8 cellular contexts compared by ENCODE assay signal in the genomic region with DNA sequence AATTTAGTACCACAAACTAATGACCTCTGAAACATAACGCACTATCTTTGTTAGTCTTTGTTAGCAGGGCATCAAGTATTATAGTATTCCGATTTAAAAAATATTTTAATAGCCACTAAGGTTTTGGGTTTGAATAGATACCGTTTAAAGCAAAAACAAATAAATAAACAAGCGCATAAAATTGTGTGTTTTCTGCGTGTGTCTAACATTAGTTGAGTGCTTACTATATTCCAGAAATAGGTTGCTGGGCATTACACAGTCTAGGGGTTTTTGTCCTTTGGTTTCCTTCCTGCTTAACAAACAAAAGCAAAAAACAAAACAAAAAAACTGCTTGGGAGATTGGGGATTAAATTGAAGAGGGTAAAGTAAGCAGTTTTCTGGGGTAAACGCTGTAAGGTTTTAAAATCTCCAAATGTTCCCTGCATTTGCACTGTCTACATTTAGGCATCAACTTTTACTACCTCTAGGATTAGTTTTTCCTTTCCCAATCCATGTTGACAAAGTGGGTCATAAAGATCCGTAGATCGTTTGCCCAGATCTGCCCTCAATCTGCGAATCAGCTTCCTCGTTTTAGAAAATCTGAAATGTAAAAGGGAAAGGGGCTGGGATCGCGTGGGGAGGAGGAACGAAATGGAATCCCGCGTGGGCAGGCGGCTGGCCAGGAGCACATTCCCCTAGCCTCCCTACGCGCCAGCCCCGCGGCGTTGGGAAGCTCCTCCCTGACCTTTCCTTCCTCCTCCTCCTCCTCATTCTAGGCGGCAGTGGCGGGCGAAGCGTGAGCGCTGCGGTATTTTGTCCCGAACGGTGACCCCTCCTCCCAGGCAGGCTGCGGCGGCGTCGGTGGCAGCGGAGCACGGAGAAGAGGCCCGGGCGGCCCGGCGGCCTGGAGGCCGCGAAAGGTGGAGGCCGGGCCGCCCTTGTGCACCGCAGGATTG. TPM values are rescaled to one million over a fixed set of nuclear protein-coding genes. Genes with fewer than 3 reads are reported as not detected.
DNase-seq lines count a peak whose midpoint lies in the region; ATAC-seq, FAIRE-seq and TF ChIP-seq lines count a peak whose summit lies in the region.

A gene (plus strand): TSS at position 749 of the 935 bp plus-strand sequence. CDS start 382 bp downstream, outside the sequence.

- H3K4me2 ChIP-seq in SU-DHL-6 (ENCODE audit: low read depth, low read length, poor library complexity, severe bottlenecking) = peak within 1 kb of the TSS; percentile 29

- H3K27ac ChIP-seq in SU-DHL-6 (ENCODE audit: low read depth, low read length) (no peak within 1 kb of the TSS), iPS-18a (ENCODE audit: low read length) (peak within 1 kb of the TSS; percentile 90), sigmoid colon (peak within 1 kb of the TSS; percentile 93 to 97 (median 95))

- H3F3A ChIP-seq in SU-DHL-6 (ENCODE audit: insufficient read depth) = no peaks in the 10 kb centered on the region

- TF ChIP-seq POLR2A in GM12892 (IDR thresholded peaks at IDR 0.05; ENCODE audit: low read depth, low read length) (0 out of 2 replicates have a peak, but pooled peaks have one; percentile 34), sigmoid colon (IDR thresholded peaks at IDR 0.05) (peak; percentile 23 to 52)

- H3K4me3 ChIP-seq in SU-DHL-6 (ENCODE audit: insufficient read depth, low read length, poor library complexity, severe bottlenecking) = peak within 1 kb of the TSS; percentile 33
- H3K4me3 ChIP-seq in iPS-18a (ENCODE audit: low read length) = peak within 1 kb of the TSS; percentile 81
- H3K4me3 ChIP-seq in sigmoid colon = peak within 1 kb of the TSS; percentile 79 to 92 (median 90)

- H3K4me1 ChIP-seq in iPS-18a (ENCODE audit: control insufficient read depth, low read depth, low read length) = peaks cover 8% of the 10 kb centered on the region
- H3K4me1 ChIP-seq in sigmoid colon = peaks cover 0 to 38% (median 33%) of the 10 kb centered on the region in 4 donors

- 4 to 7% methylated on average over 44 of the region's 44 CpGs for WGBS in sigmoid colon, 2 donors

- H4K20me1 ChIP-seq in SU-DHL-6 (ENCODE audit: low read depth, low read length) = no peaks in the 10 kb centered on the region

- H3K79me2 ChIP-seq in SU-DHL-6 (ENCODE audit: insufficient read depth, low read length) = no peaks in the 10 kb centered on the region

- H3K27me3 ChIP-seq in SU-DHL-6 (ENCODE audit: low read length) (no peaks in the 10 kb centered on the region), iPS-18a (ENCODE audit: control insufficient read depth, insufficient read depth, low read length) (no peaks in the 10 kb centered on the region), sigmoid colon (no peaks in the 10 kb centered on the region)

- no peak for DNase-seq in GM12892 (ENCODE audit: insufficient read length)
- peak; percentile 46 for DNase-seq in NCI-H1092 (lab: John Stamatoyannopoulos, UW)
- DNase-seq in brain pericyte (ENCODE audit: low read depth, low spot score) = peak; percentile 22
- peak; percentile 89 for DNase-seq in sigmoid colon
- no peak for DNase-seq in activated effector memory CD4-positive, alpha-beta T cell treated with anti-CD3 and anti-CD28 coated beads, Interleukin-2, amount 50 U/mL, for 16 hours

- no peaks in the 10 kb centered on the region for H3K9me3 ChIP-seq in SU-DHL-6 (ENCODE audit: insufficient read depth, low read length)
- H3K9me3 ChIP-seq in iPS-18a (ENCODE audit: control insufficient read depth, low read depth, low read length) = no peaks in the 10 kb centered on the region
- no peaks in the 10 kb centered on the region for H3K9me3 ChIP-seq in sigmoid colon

- no peaks in the 10 kb centered on the region for H3K36me3 ChIP-seq in SU-DHL-6 (ENCODE audit: low read length)
- H3K36me3 ChIP-seq in iPS-18a (ENCODE audit: control insufficient read depth, low read depth, low read length) = no peaks in the 10 kb centered on the region
- H3K36me3 ChIP-seq in sigmoid colon = no peaks in the 10 kb centered on the region

- FAIRE-seq in GM12892 (lab: Jason Lieb, UNC) = peak; percentile 48

- no peak within 1 kb of the TSS for H2AFZ ChIP-seq in SU-DHL-6 (ENCODE audit: low read depth, low read length, severe bottlenecking)

- no peak for TF ChIP-seq CTCF in SU-DHL-6 (IDR thresholded peaks at IDR 0.05; ENCODE audit: insufficient read depth, low read length, poor library complexity, severe bottlenecking)
- TF ChIP-seq CTCF in sigmoid colon (IDR thresholded peaks at IDR 0.05) = no peak

- no peaks in the 10 kb centered on the region for H3K9me2 ChIP-seq in SU-DHL-6 (replicated peaks; ENCODE audit: insufficient read depth, low read length)

- peak; percentile 79 for ATAC-seq in HG02642 (IDR thresholded peaks at IDR 0.05; ENCODE audit: poor library complexity, unreplicated experiment)

- TF ChIP-seq EP300 in sigmoid colon (IDR thresholded peaks at IDR 0.05) = no peak

- intact Hi-C loops in sigmoid colon (cut with DNase I) = loop anchor here (2.0 to 5.0 kb wide), 2 partner anchors 20 to 35 kb away; no protein-coding TSS in a partner anchor

- H3K9ac ChIP-seq in SU-DHL-6 (ENCODE audit: low read length) (peak within 1 kb of the TSS; percentile 19; the same call in 1 of the 2 replicates), iPS-18a (ENCODE audit: low read length) (peak within 1 kb of the TSS; percentile 93)

RNA-seq across cellular contexts. Expression of the gene that starts here (rescaled TPM):
- 7.2 TPM for polyA plus RNA-seq in GM12892 (2012; ENCODE audit: missing spikeins)
- 100 to 1,000 TPM in 3 of 4 donors, 10 to 100 TPM in 1; 93.0 to 136 (median 124) TPM for total RNA-seq in sigmoid colon
- 10 to 100 TPM; 17.6 to 36.0 (median 27.0) TPM for polyA plus RNA-seq in sigmoid colon

Comparison
In these comparisons a context has a peak if more than half of its experiments do, and no peak if none do; other contexts are left out.
1. DNase-seq: peak in NCI-H1092 (single experiment), brain pericyte (single experiment) and sigmoid colon (single experiment); none in GM12892 (single experiment) and activated effector memory CD4-positive, alpha-beta T cell treated with anti-CD3 and anti-CD28 coated beads, Interleukin-2, amount 50 U/mL, for 16 hours (single experiment).
2. H3K4me3 ChIP-seq: peak in every context shown above with its lines; median percentile 90 in sigmoid colon; 81 in iPS-18a; 33 in SU-DHL-6.